In genomic region chr11:26158251-26158650, GRCh38 we compare ENCODE assay signal across 18 cellular contexts.
DNase-seq lines count a peak whose midpoint lies in the region; ATAC-seq and TF ChIP-seq lines count a peak whose summit lies in the region.
"Had no signal": no experiment of that assay in that cellular context is flagged by ENCODE, and none has a peak within 500 bp of the region (broad histone marks: within the 10 kb centered on the region; RNA-seq: fewer than 3 reads in every experiment).

No MANE protein-coding gene starts in this region.

- H3K27ac ChIP-seq in endodermal cell (ENCODE audit: low read depth, low read length) (no peak overlapping the region), heart left ventricle (no peak overlapping the region), neuronal stem cell (replicated peaks; ENCODE audit: low read length) (no peak overlapping the region), tibial nerve (no peak overlapping the region)
- H3K27ac ChIP-seq: BLaER1 treated with 17β-estradiol and CSF1 and Interleukin-3, amounts not matched to agents 10 nM and 100 nM; HL-60 had no signal

- H2BK12ac ChIP-seq in neuronal stem cell (ENCODE audit: low read length) = no peak overlapping the region

- H3K4me1 ChIP-seq in endodermal cell (ENCODE audit: control insufficient read depth, insufficient read depth, low read length) (no peaks in the 10 kb centered on the region), heart left ventricle (no peaks in the 10 kb centered on the region), neuronal stem cell (ENCODE audit: control insufficient read depth in 2 of 2, insufficient read depth in 1 of 2, low read depth in 1 of 2, low read length in 2 of 2) (no peaks in the 10 kb centered on the region), tibial nerve (no peaks in the 10 kb centered on the region)

- H3K27me3 Mint-ChIP-seq in endodermal cell (ENCODE audit: insufficient read depth) = no peaks in the 10 kb centered on the region
- H3K27me3 Mint-ChIP-seq in activated T-cell treated with anti-CD3 and anti-CD28 coated beads, Interleukin-2, amount 50 U/mL, for 4 hours (ENCODE audit: low read depth) = no peaks in the 10 kb centered on the region
- H3K27me3 Mint-ChIP-seq: B cell had no signal

- H3K9me3 Mint-ChIP-seq in endodermal cell = no peaks in the 10 kb centered on the region
- peaks cover 3% of the 10 kb centered on the region for H3K9me3 Mint-ChIP-seq in activated T-cell treated with anti-CD3 and anti-CD28 coated beads, Interleukin-2, amount 50 U/mL, for 4 hours

- 64% methylated on average over 3 of the region's 3 CpGs; no CpG with 5 or more reads in 1 of the 2 experiments for WGBS in endodermal cell (ENCODE audit: insufficient coverage in 1 of 2, insufficient read length in 1 of 2), 2 experiments
- WGBS in heart left ventricle, 4 donors = 49 to 67% (median 52%) methylated on average over 3 of the region's 3 CpGs
- no CpG with 5 or more reads among the region's 3 CpGs for WGBS in neuronal stem cell (ENCODE audit: extremely low coverage in 2 of 2, insufficient read length in 2 of 2, insufficient replicate concordance in 1 of 2), 2 donors
- WGBS in tibial nerve, 2 donors = 79% methylated on average over 3 of the region's 3 CpGs

- H2AFZ ChIP-seq in neuronal stem cell (ENCODE audit: low read length) = no peak overlapping the region

- ATAC-seq in heart left ventricle = no peak
- no peak for ATAC-seq in activated T-cell treated with anti-CD3 and anti-CD28 coated beads, Interleukin-2, amount 50 U/mL, for 4 hours
- ATAC-seq: CD8-positive, alpha-beta T cell had no signal

- no peak overlapping the region for H2BK120ac ChIP-seq in neuronal stem cell (ENCODE audit: low read depth, low read length)

- intact Hi-C loops in heart left ventricle (cut with DNase I) = no loop called here

- TF ChIP-seq EP300 in tibial nerve (IDR thresholded peaks at IDR 0.05) = no peak

- H3K27me3 ChIP-seq in endodermal cell (ENCODE audit: control insufficient read depth, insufficient read depth, low read length, poor library complexity, severe bottlenecking) (no peaks in the 10 kb centered on the region), heart left ventricle (no peaks in the 10 kb centered on the region), neuronal stem cell (ENCODE audit: control insufficient read depth in 3 of 3, insufficient read depth in 3 of 3, low read depth in 1 of 3, low read length in 3 of 3) (no peaks in the 10 kb centered on the region), tibial nerve (no peaks in the 10 kb centered on the region)
- H3K27me3 ChIP-seq: BLaER1 treated with 17β-estradiol and CSF1 and Interleukin-3, amounts not matched to agents 10 nM and 100 nM had no signal

- no peak overlapping the region for H2BK15ac ChIP-seq in neuronal stem cell (ENCODE audit: low read length)

- H4K91ac ChIP-seq in neuronal stem cell (ENCODE audit: low read depth, low read length, poor library complexity) = no peak overlapping the region

- no peaks in the 10 kb centered on the region for H3K9me3 ChIP-seq in endodermal cell (ENCODE audit: control insufficient read depth, low read length)
- no peaks in the 10 kb centered on the region for H3K9me3 ChIP-seq in heart left ventricle
- H3K9me3 ChIP-seq in neuronal stem cell (replicated peaks in 1 of 2; ENCODE audit: control insufficient read depth in 2 of 2, insufficient read depth in 1 of 2, low read depth in 1 of 2, low read length in 2 of 2) = no peaks in the 10 kb centered on the region
- H3K9me3 ChIP-seq in tibial nerve = no peaks in the 10 kb centered on the region
- H3K9me3 ChIP-seq: BLaER1 treated with 17β-estradiol and CSF1 and Interleukin-3, amounts not matched to agents 10 nM and 100 nM had no signal

- no peak for TF ChIP-seq POLR2A in heart left ventricle (IDR thresholded peaks at IDR 0.05)
- no peak for TF ChIP-seq POLR2A in tibial nerve (IDR thresholded peaks at IDR 0.05)

- TF ChIP-seq CTCF in endodermal cell (conservative IDR thresholded peaks at IDR 0.05) (no peak), heart left ventricle (IDR thresholded peaks at IDR 0.05) (no peak), tibial nerve (IDR thresholded peaks at IDR 0.05) (no peak)

- H3K27ac Mint-ChIP-seq in endodermal cell = peak overlapping the region; percentile 4
- H3K27ac Mint-ChIP-seq: B cell; CD8-positive, alpha-beta T cell had no signal

- H3K23ac ChIP-seq in neuronal stem cell (ENCODE audit: low read depth, low read length, poor library complexity) = no peak overlapping the region

- H3K18ac ChIP-seq in neuronal stem cell (ENCODE audit: low read length) = no peak overlapping the region

- no peak overlapping the region for H3K4me3 Mint-ChIP-seq in endodermal cell
- H3K4me3 Mint-ChIP-seq in activated T-cell treated with anti-CD3 and anti-CD28 coated beads, Interleukin-2, amount 50 U/mL, for 4 hours = no peak overlapping the region
- H3K4me3 Mint-ChIP-seq: B cell; CD8-positive, alpha-beta T cell had no signal

- peak; percentile 52 for DNase-seq in DMS53 treated with DMSO at 0.1 percent for 48 hours (lab: John Stamatoyannopoulos, UW; ENCODE audit: unreplicated experiment)
- DNase-seq in HCEC 1CT = peak; percentile 13
- no peak for DNase-seq in endodermal cell
- peak; percentile 13 for DNase-seq in kidney glomerular epithelial cell (lab: John Stamatoyannopoulos, UW)
- no peak for DNase-seq in heart left ventricle
- no peak for DNase-seq in activated T-cell treated with anti-CD3 and anti-CD28 coated beads, Interleukin-2, amount 50 U/mL, for 4 hours
- no peak for DNase-seq in neuronal stem cell (ENCODE audit: low spot score)
- DNase-seq in tibial nerve (ENCODE audit: low spot score in 2 of 2) = no peak
- DNase-seq: Calu3; CD8-positive, alpha-beta T cell; DMS79; GDM1; GOT3; H7; KG1 had no signal

- no peak overlapping the region for H3K4me2 ChIP-seq in neuronal stem cell (ENCODE audit: insufficient read depth, low read length, poor library complexity, severe bottlenecking)
- H3K4me2 ChIP-seq: BLaER1 treated with 17β-estradiol and CSF1 and Interleukin-3, amounts not matched to agents 10 nM and 100 nM had no signal

- H3K4me3 ChIP-seq in endodermal cell (ENCODE audit: low read length) = no peak overlapping the region
- H3K4me3 ChIP-seq in heart left ventricle = no peak overlapping the region
- H3K4me3 ChIP-seq in neuronal stem cell (ENCODE audit: low read length in 2 of 2) = no peak overlapping the region
- H3K4me3 ChIP-seq in tibial nerve = no peak overlapping the region
- H3K4me3 ChIP-seq: BLaER1 treated with 17β-estradiol and CSF1 and Interleukin-3, amounts not matched to agents 10 nM and 100 nM had no signal

- H3K4ac ChIP-seq in neuronal stem cell (ENCODE audit: low read length) = no peak overlapping the region

- H3K9ac ChIP-seq in endodermal cell (ENCODE audit: extremely low read depth, low read length, poor library complexity, severe bottlenecking) (no peak overlapping the region), neuronal stem cell (ENCODE audit: low read depth, low read length, poor library complexity) (no peak overlapping the region)
- H3K9ac ChIP-seq: BLaER1 treated with 17β-estradiol and CSF1 and Interleukin-3, amounts not matched to agents 10 nM and 100 nM had no signal

- no peaks in the 10 kb centered on the region for H3K36me3 Mint-ChIP-seq in endodermal cell (ENCODE audit: low read depth)
- H3K36me3 Mint-ChIP-seq in activated T-cell treated with anti-CD3 and anti-CD28 coated beads, Interleukin-2, amount 50 U/mL, for 4 hours (ENCODE audit: insufficient read depth) = no peaks in the 10 kb centered on the region
- H3K36me3 Mint-ChIP-seq: CD8-positive, alpha-beta T cell had no signal

- no peaks in the 10 kb centered on the region for H3K79me1 ChIP-seq in neuronal stem cell (ENCODE audit: low read depth, low read length)

- peaks cover 3% of the 10 kb centered on the region for H3K4me1 Mint-ChIP-seq in endodermal cell
- no peaks in the 10 kb centered on the region for H3K4me1 Mint-ChIP-seq in activated T-cell treated with anti-CD3 and anti-CD28 coated beads, Interleukin-2, amount 50 U/mL, for 4 hours (ENCODE audit: low read depth)

- no peaks in the 10 kb centered on the region for H3K36me3 ChIP-seq in endodermal cell (ENCODE audit: control insufficient read depth, insufficient read depth, low read length)
- no peaks in the 10 kb centered on the region for H3K36me3 ChIP-seq in heart left ventricle
- H3K36me3 ChIP-seq in neuronal stem cell (replicated peaks in 1 of 2; ENCODE audit: control insufficient read depth in 2 of 2, insufficient read depth in 2 of 2, low read length in 2 of 2) = no peaks in the 10 kb centered on the region
- no peaks in the 10 kb centered on the region for H3K36me3 ChIP-seq in tibial nerve
- H3K36me3 ChIP-seq: BLaER1 treated with 17β-estradiol and CSF1 and Interleukin-3, amounts not matched to agents 10 nM and 100 nM had no signal

- H2AK5ac ChIP-seq in neuronal stem cell (ENCODE audit: low read depth, low read length) = no peak overlapping the region

- H4K8ac ChIP-seq in neuronal stem cell (ENCODE audit: low read depth, low read length) = no peak overlapping the region

- H3K14ac ChIP-seq in neuronal stem cell (ENCODE audit: low read length) = no peak overlapping the region

- H2BK5ac ChIP-seq in neuronal stem cell (ENCODE audit: low read length) = no peak overlapping the region

Comparison
In these comparisons a context has a peak if more than half of its experiments do, and no peak if none do; other contexts are left out.
1. DNase-seq: peak in DMS53 treated with DMSO at 0.1 percent for 48 hours (single experiment), HCEC 1CT (single experiment) and kidney glomerular epithelial cell (single experiment); none in endodermal cell (single experiment), heart left ventricle (0 of 5), activated T-cell treated with anti-CD3 and anti-CD28 coated beads, Interleukin-2, amount 50 U/mL, for 4 hours (single experiment), neuronal stem cell (single experiment) and tibial nerve (0 of 2).